Comparison of ENCODE assay signal across 14 cellular contexts in the genomic region with DNA sequence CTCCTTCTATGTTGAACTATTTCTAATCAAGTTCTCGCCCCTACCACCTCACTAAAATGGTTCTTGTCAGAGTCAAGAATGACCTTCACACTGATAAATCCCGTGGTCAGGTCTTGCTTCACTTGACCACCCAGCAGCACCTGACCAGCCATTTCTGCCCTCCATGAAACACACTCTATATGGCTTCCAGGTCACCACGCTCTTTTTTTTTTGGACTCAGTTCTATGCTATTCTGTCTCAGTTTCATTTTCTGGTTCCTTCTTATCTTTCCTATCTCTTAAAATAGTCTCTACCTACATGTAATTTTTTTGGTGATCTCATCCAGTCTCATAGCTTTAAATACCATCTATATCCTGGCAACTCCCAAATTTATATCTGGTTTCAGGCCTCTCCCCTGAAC. TPM values are rescaled to one million over a fixed set of nuclear protein-coding genes. Genes with fewer than 3 reads are reported as not detected.
DNase-seq lines count a peak whose midpoint lies in the region; ATAC-seq, FAIRE-seq and TF ChIP-seq lines count a peak whose summit lies in the region.
"Had no signal": no experiment of that assay in that cellular context is flagged by ENCODE, and none has a peak within 500 bp of the region (broad histone marks: within the 10 kb centered on the region; RNA-seq: fewer than 3 reads in every experiment).

No MANE protein-coding gene starts in this region.

- H4K20me1 ChIP-seq in BLaER1: peaks cover 47% of the 10 kb centered on the region; the same call in 1 of the 2 replicates

- H3K4me3 Mint-ChIP-seq in stimulated activated naive CD8-positive, alpha-beta T cell treated with anti-CD3 and anti-CD28 coated beads, Interleukin-15, amount 100 ng/mL, for 72 hours: no peak overlapping the region
- no peak overlapping the region for H3K4me3 Mint-ChIP-seq in activated T-helper 17 cell treated with anti-CD3 and anti-CD28 coated beads, Interleukin-2, amount 50 U/mL, for 72 hours
- H3K4me3 Mint-ChIP-seq: activated naive CD8-positive, alpha-beta T cell treated with anti-CD3 and anti-CD28 coated beads, Interleukin-2, amount 10 ng/mL, durations not matched to agents 7 days and 5 days; effector memory CD8-positive, alpha-beta T cell had no signal

- no peak for DNase-seq in stimulated activated naive CD8-positive, alpha-beta T cell treated with anti-CD3 and anti-CD28 coated beads, Interleukin-15, amount 100 ng/mL, for 72 hours
- DNase-seq in pancreas (no peak), SW480 (ENCODE audit: low spot score) (no peak)
- DNase-seq: activated CD4-positive, alpha-beta T cell treated with anti-CD3 and anti-CD28 coated beads, Interleukin-2, amount 50 U/mL, for 1 hour; activated naive CD8-positive, alpha-beta T cell treated with anti-CD3 and anti-CD28 coated beads, Interleukin-2, amount 10 ng/mL, durations not matched to agents 7 days and 5 days; DMS79; effector memory CD8-positive, alpha-beta T cell; midbrain had no signal

- H3K27me3 Mint-ChIP-seq in stimulated activated naive CD8-positive, alpha-beta T cell treated with anti-CD3 and anti-CD28 coated beads, Interleukin-15, amount 100 ng/mL, for 72 hours: no peaks in the 10 kb centered on the region
- no peaks in the 10 kb centered on the region for H3K27me3 Mint-ChIP-seq in activated T-helper 17 cell treated with anti-CD3 and anti-CD28 coated beads, Interleukin-2, amount 50 U/mL, for 72 hours
- H3K27me3 Mint-ChIP-seq: activated naive CD8-positive, alpha-beta T cell treated with anti-CD3 and anti-CD28 coated beads, Interleukin-2, amount 10 ng/mL, durations not matched to agents 7 days and 5 days; effector memory CD8-positive, alpha-beta T cell had no signal

- intact Hi-C loops in pancreas (cut with DNase I): no loop called here

- ATAC-seq in GM19025 (IDR thresholded peaks at IDR 0.05; ENCODE audit: low read depth, unreplicated experiment): peak; percentile 36
- ATAC-seq in HG02642 (IDR thresholded peaks at IDR 0.05; ENCODE audit: poor library complexity, unreplicated experiment): peak; percentile 48
- ATAC-seq in HG03457 (IDR thresholded peaks at IDR 0.05; ENCODE audit: unreplicated experiment): peak; percentile 44
- no peak for ATAC-seq in stimulated activated naive CD8-positive, alpha-beta T cell treated with anti-CD3 and anti-CD28 coated beads, Interleukin-15, amount 100 ng/mL, for 72 hours
- no peak for ATAC-seq in pancreas
- no peak for ATAC-seq in activated T-helper 17 cell treated with anti-CD3 and anti-CD28 coated beads, Interleukin-2, amount 50 U/mL, for 72 hours (replicated peaks)
- ATAC-seq: effector memory CD8-positive, alpha-beta T cell had no signal

- 0 out of 2 replicates have a peak, but pooled peaks cover 8% of the 10 kb centered on the region for H3K9me3 ChIP-seq in BLaER1
- no peaks in the 10 kb centered on the region for H3K9me3 ChIP-seq in pancreas

- no peaks in the 10 kb centered on the region for H3K27me3 ChIP-seq in BLaER1
- no peaks in the 10 kb centered on the region for H3K27me3 ChIP-seq in pancreas

- H3K27ac Mint-ChIP-seq in stimulated activated naive CD8-positive, alpha-beta T cell treated with anti-CD3 and anti-CD28 coated beads, Interleukin-15, amount 100 ng/mL, for 72 hours: no peak overlapping the region
- H3K27ac Mint-ChIP-seq in activated T-helper 17 cell treated with anti-CD3 and anti-CD28 coated beads, Interleukin-2, amount 50 U/mL, for 72 hours: no peak overlapping the region
- H3K27ac Mint-ChIP-seq: activated naive CD8-positive, alpha-beta T cell treated with anti-CD3 and anti-CD28 coated beads, Interleukin-2, amount 10 ng/mL, durations not matched to agents 7 days and 5 days; effector memory CD8-positive, alpha-beta T cell had no signal

- H3K36me3 Mint-ChIP-seq in activated T-helper 17 cell treated with anti-CD3 and anti-CD28 coated beads, Interleukin-2, amount 50 U/mL, for 72 hours (ENCODE audit: low read depth): peaks cover 16% of the 10 kb centered on the region

- H3K27ac ChIP-seq in BLaER1: no peak overlapping the region
- H3K27ac ChIP-seq in pancreas: no peak overlapping the region
- H3K27ac ChIP-seq: SK-N-MC had no signal

- H3K4me2 ChIP-seq in BLaER1: peak overlapping the region; percentile 71

- WGBS in pancreas, 2 donors: 71 to 73% methylated on average over 3 of the region's 3 CpGs

- peaks cover 83% of the 10 kb centered on the region for H3K36me3 ChIP-seq in BLaER1
- H3K36me3 ChIP-seq in pancreas: peaks cover 0 to 11% (median 0%) of the 10 kb centered on the region in 3 donors

- no peak overlapping the region for H3K9ac ChIP-seq in BLaER1

- H3K4me1 ChIP-seq in BLaER1: peaks cover 82% of the 10 kb centered on the region
- peaks cover 2 to 23% (median 12%) of the 10 kb centered on the region in 3 donors for H3K4me1 ChIP-seq in pancreas

- FAIRE-seq in pancreas (lab: Jason Lieb, UNC): no peak

- no peak for TF ChIP-seq CTCF in pancreas (IDR thresholded peaks at IDR 0.05)

- no peak overlapping the region for H3K4me3 ChIP-seq in BLaER1
- no peak overlapping the region for H3K4me3 ChIP-seq in pancreas
- H3K4me3 ChIP-seq: SK-N-MC had no signal

- no peaks in the 10 kb centered on the region for H3K9me3 Mint-ChIP-seq in stimulated activated naive CD8-positive, alpha-beta T cell treated with anti-CD3 and anti-CD28 coated beads, Interleukin-15, amount 100 ng/mL, for 72 hours
- no peaks in the 10 kb centered on the region for H3K9me3 Mint-ChIP-seq in activated T-helper 17 cell treated with anti-CD3 and anti-CD28 coated beads, Interleukin-2, amount 50 U/mL, for 72 hours
- H3K9me3 Mint-ChIP-seq: activated naive CD8-positive, alpha-beta T cell treated with anti-CD3 and anti-CD28 coated beads, Interleukin-2, amount 10 ng/mL, durations not matched to agents 7 days and 5 days; effector memory CD8-positive, alpha-beta T cell had no signal

- H3K4me1 Mint-ChIP-seq in stimulated activated naive CD8-positive, alpha-beta T cell treated with anti-CD3 and anti-CD28 coated beads, Interleukin-15, amount 100 ng/mL, for 72 hours: peaks cover 5% of the 10 kb centered on the region
- H3K4me1 Mint-ChIP-seq in activated T-helper 17 cell treated with anti-CD3 and anti-CD28 coated beads, Interleukin-2, amount 50 U/mL, for 72 hours: peaks cover 21% of the 10 kb centered on the region

RNA-seq across cellular contexts. Expression of gene EIF2AK3, which starts 11.4 kb away (rescaled TPM):
- total RNA-seq in pancreas: 10 to 100 TPM; 22.9 to 58.4 (median 29.3) TPM
- 10 to 100 TPM in 1 of 2 donors, 1 to 10 TPM in 1; 6.2 to 21.6 TPM for polyA plus RNA-seq in pancreas
- total RNA-seq in activated T-helper 17 cell treated with anti-CD3 and anti-CD28 coated beads, Interleukin-2, amount 50 U/mL, for 72 hours: 10 to 100 TPM; 17.1 to 22.0 TPM

Comparison
In these comparisons a context has a peak if more than half of its experiments do, and no peak if none do; other contexts are left out.
1. ATAC-seq: peak in GM19025 (single experiment), HG02642 (single experiment) and HG03457 (single experiment); none in stimulated activated naive CD8-positive, alpha-beta T cell treated with anti-CD3 and anti-CD28 coated beads, Interleukin-15, amount 100 ng/mL, for 72 hours (single experiment), pancreas (0 of 4) and activated T-helper 17 cell treated with anti-CD3 and anti-CD28 coated beads, Interleukin-2, amount 50 U/mL, for 72 hours (single experiment).